21 cellular contexts compared by ENCODE assay signal in genomic region chr1:245682638-245683376, GRCh38.
DNase-seq lines count a peak whose midpoint lies in the region; ATAC-seq, FAIRE-seq and TF ChIP-seq lines count a peak whose summit lies in the region.
"Had no signal": no experiment of that assay in that cellular context is flagged by ENCODE, and none has a peak within 500 bp of the region (broad histone marks: within the 10 kb centered on the region; RNA-seq: fewer than 3 reads in every experiment).

No MANE protein-coding gene starts in this region.

- no peaks in the 10 kb centered on the region for H3K27me3 Mint-ChIP-seq in mesothelial cell of epicardium (ENCODE audit: low read depth)
- H3K27me3 Mint-ChIP-seq in activated naive CD8-positive, alpha-beta T cell treated with anti-CD3 and anti-CD28 coated beads, Interleukin-2, amount 50 U/mL, for 24 hours: peaks cover 2% of the 10 kb centered on the region
- H3K27me3 Mint-ChIP-seq: effector memory CD8-positive, alpha-beta T cell had no signal

- peaks cover 11% of the 10 kb centered on the region for H3K36me3 Mint-ChIP-seq in mesothelial cell of epicardium
- H3K36me3 Mint-ChIP-seq in activated naive CD8-positive, alpha-beta T cell treated with anti-CD3 and anti-CD28 coated beads, Interleukin-2, amount 50 U/mL, for 24 hours (ENCODE audit: low read depth): no peaks in the 10 kb centered on the region

- no peak overlapping the region for H3K4me3 Mint-ChIP-seq in mesothelial cell of epicardium
- H3K4me3 Mint-ChIP-seq in activated naive CD8-positive, alpha-beta T cell treated with anti-CD3 and anti-CD28 coated beads, Interleukin-2, amount 50 U/mL, for 24 hours: no peak overlapping the region
- H3K4me3 Mint-ChIP-seq: activated B cell treated with CpG ODN at 0.5 μM for 24 hours; effector memory CD8-positive, alpha-beta T cell had no signal

- no peak for TF ChIP-seq CTCF in mesothelial cell of epicardium (IDR thresholded peaks at IDR 0.05; ENCODE audit: unreplicated experiment)

- H3K27ac Mint-ChIP-seq in mesothelial cell of epicardium: peak overlapping the region; percentile 75
- H3K27ac Mint-ChIP-seq in activated naive CD8-positive, alpha-beta T cell treated with anti-CD3 and anti-CD28 coated beads, Interleukin-2, amount 50 U/mL, for 24 hours: no peak overlapping the region
- H3K27ac Mint-ChIP-seq: activated B cell treated with CpG ODN at 0.5 μM for 24 hours had no signal

- H3K9me3 Mint-ChIP-seq in mesothelial cell of epicardium: no peaks in the 10 kb centered on the region
- no peaks in the 10 kb centered on the region for H3K9me3 Mint-ChIP-seq in activated naive CD8-positive, alpha-beta T cell treated with anti-CD3 and anti-CD28 coated beads, Interleukin-2, amount 50 U/mL, for 24 hours
- H3K9me3 Mint-ChIP-seq: activated B cell treated with CpG ODN at 0.5 μM for 24 hours had no signal

- no peak for FAIRE-seq in frontal cortex (lab: Jason Lieb, UNC)
- FAIRE-seq: GM19239 had no signal

- peak; percentile 57 for DNase-seq in AG20443 (ENCODE audit: low spot score)
- peak; percentile 71 for DNase-seq in SK-N-DZ (ENCODE audit: low spot score)
- peak; percentile 59 for DNase-seq in fibroblast of peridontal ligament (ENCODE audit: extremely low read depth)
- DNase-seq in mesothelial cell of epicardium (ENCODE audit: low spot score in 2 of 2, unreplicated experiment in 2 of 2): peak in 1 of 2 experiments; percentile 34
- no peak for DNase-seq in activated naive CD8-positive, alpha-beta T cell treated with anti-CD3 and anti-CD28 coated beads, Interleukin-2, amount 50 U/mL, for 24 hours
- DNase-seq in NCI-H446 treated with DMSO at 0.1 percent for 48 hours (lab: John Stamatoyannopoulos, UW): no peak
- no peak for DNase-seq in C1 segment of cervical spinal cord (lab: John Stamatoyannopoulos, UW)
- no peak for DNase-seq in frontal cortex (ENCODE audit: low spot score in 2 of 2)
- DNase-seq: activated B cell treated with CpG ODN at 0.5 μM for 24 hours; activated CD8-positive, alpha-beta memory T cell treated with anti-CD3 and anti-CD28 coated beads for 24 hours; central memory CD4-positive, alpha-beta T cell; effector memory CD8-positive, alpha-beta T cell; KG1; NCI-H69; right lobe of liver; SIG-M5; stimulated activated CD4-positive, alpha-beta T cell treated with anti-CD3 and anti-CD28 coated beads, Interleukin-1b, Interleukin-23, amount 100 ng/mL, for 48 hours; stimulated activated naive CD8-positive, alpha-beta T cell treated with anti-CD3 and anti-CD28 coated beads, Interleukin-15, Interleukin-2, amounts not matched to agents 100 U/mL and 50 U/mL, for 24 hours; T-helper 2 cell; upper lobe of right lung had no signal

- no peak for ATAC-seq in activated naive CD8-positive, alpha-beta T cell treated with anti-CD3 and anti-CD28 coated beads, Interleukin-2, amount 50 U/mL, for 24 hours
- ATAC-seq: effector memory CD8-positive, alpha-beta T cell; stimulated activated naive CD8-positive, alpha-beta T cell treated with anti-CD3 and anti-CD28 coated beads, Interleukin-15, Interleukin-2, amounts not matched to agents 100 U/mL and 50 U/mL, for 24 hours; upper lobe of right lung had no signal

- H3K4me1 Mint-ChIP-seq in mesothelial cell of epicardium: peaks cover 14% of the 10 kb centered on the region
- H3K4me1 Mint-ChIP-seq in activated naive CD8-positive, alpha-beta T cell treated with anti-CD3 and anti-CD28 coated beads, Interleukin-2, amount 50 U/mL, for 24 hours: no peaks in the 10 kb centered on the region

Comparison
In these comparisons a context has a peak if more than half of its experiments do, and no peak if none do; other contexts are left out.
1. DNase-seq: peak in AG20443 (single experiment), SK-N-DZ (single experiment) and fibroblast of peridontal ligament (single experiment); none in activated naive CD8-positive, alpha-beta T cell treated with anti-CD3 and anti-CD28 coated beads, Interleukin-2, amount 50 U/mL, for 24 hours (single experiment), NCI-H446 treated with DMSO at 0.1 percent for 48 hours (single experiment), C1 segment of cervical spinal cord (0 of 14) and frontal cortex (0 of 2).